8 cellular contexts compared by ENCODE assay signal in the genomic region with DNA sequence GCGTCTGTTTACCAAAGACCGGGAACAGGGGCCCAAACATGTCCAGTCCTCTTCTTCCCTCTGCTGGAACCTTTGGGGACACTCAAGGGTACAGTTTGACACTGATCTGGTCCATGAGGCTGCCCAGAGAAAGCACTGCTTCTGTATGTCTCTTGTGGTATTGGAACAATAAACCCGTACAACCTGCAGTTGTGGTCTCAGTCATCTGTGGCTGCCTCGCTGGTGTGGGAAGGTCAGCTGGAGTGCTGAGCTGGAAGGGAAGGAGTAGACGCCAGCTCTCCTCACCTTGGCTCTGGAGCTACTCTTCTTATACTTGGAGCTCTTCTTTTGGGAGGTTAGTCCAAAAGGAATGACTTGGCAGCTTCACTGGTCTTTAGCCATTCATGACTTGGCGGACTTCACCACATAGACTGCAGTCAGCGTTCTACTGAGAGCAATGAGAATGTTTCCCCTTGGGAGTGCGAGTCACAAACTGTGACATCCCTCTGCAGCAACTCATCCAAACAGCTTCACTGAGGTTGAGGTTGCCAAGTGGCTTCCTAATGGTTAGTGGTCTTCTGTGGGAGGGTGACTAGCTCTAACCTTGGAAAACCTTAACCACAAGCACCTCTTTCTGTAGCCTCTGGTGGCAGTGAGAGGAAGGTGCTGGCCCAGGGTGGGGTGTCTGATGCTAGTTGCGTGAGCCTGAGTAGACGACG.
DNase-seq lines count a peak whose midpoint lies in the region; ATAC-seq and TF ChIP-seq lines count a peak whose summit lies in the region.

No MANE protein-coding gene starts in this region.

- peak; percentile 54 to 85 for DNase-seq in cardiac fibroblast (ENCODE audit: low read depth in 2 of 2)
- peak in 1 of 2 donors; percentile 23 for DNase-seq in psoas muscle
- DNase-seq in LoVo (ENCODE audit: low spot score) = no peak
- DNase-seq in NCI-H2029 (lab: John Stamatoyannopoulos, UW) = no peak

- H3K9ac ChIP-seq in BLaER1 treated with 17β-estradiol and CSF1 and Interleukin-3, amounts not matched to agents 10 nM and 100 nM = peak overlapping the region in 1 of 11 experiments; percentile 22; a peak in 1 of 22 replicates
- no peak overlapping the region for H3K9ac ChIP-seq in Loucy (ENCODE audit: low read depth, low read length, poor library complexity, severe bottlenecking)

- no peaks in the 10 kb centered on the region for H3K9me3 ChIP-seq in BLaER1 treated with 17β-estradiol and CSF1 and Interleukin-3, amounts not matched to agents 10 nM and 100 nM (replicated peaks in 1 of 11)
- H3K9me3 ChIP-seq in Loucy (ENCODE audit: insufficient read depth, low read depth, low read length) (no peaks in the 10 kb centered on the region), psoas muscle (no peaks in the 10 kb centered on the region)

- TF ChIP-seq CTCF in Loucy (conservative IDR thresholded peaks at IDR 0.05; ENCODE audit: low read length) (peak; percentile 17), cardiac fibroblast (IDR thresholded peaks at IDR 0.05; ENCODE audit: low read depth, low read length) (peak; percentile 20), psoas muscle (IDR thresholded peaks at IDR 0.05) (no peak)

- 53 to 79% (median 64%) methylated on average over 11 of the region's 11 CpGs for WGBS in psoas muscle, 3 donors

- H3K4me2 ChIP-seq in BLaER1 treated with 17β-estradiol and CSF1 and Interleukin-3, amounts not matched to agents 10 nM and 100 nM = peak overlapping the region; percentile 2 to 76 (median 62); a peak in 19 of 22 replicates
- no peak overlapping the region for H3K4me2 ChIP-seq in Loucy (ENCODE audit: low read depth, low read length, poor library complexity, severe bottlenecking)

- H3K9me2 ChIP-seq in Loucy (replicated peaks; ENCODE audit: low read depth, low read length) = no peaks in the 10 kb centered on the region

- intact Hi-C loops in psoas muscle (cut with DNase I) = no loop called here

- H3K36me3 ChIP-seq in BLaER1 treated with 17β-estradiol and CSF1 and Interleukin-3, amounts not matched to agents 10 nM and 100 nM = peaks cover 66 to 95% (median 84%) of the 10 kb centered on the region in 11 experiments
- H3K36me3 ChIP-seq in Loucy (ENCODE audit: insufficient read depth, low read length) (peaks cover 74% of the 10 kb centered on the region; the same call in 1 of the 2 replicates), psoas muscle (ENCODE audit: insufficient read depth in 1 of 2, low read depth in 1 of 2) (peaks cover 11 to 85% of the 10 kb centered on the region in 2 donors)

- H3K27ac ChIP-seq in BLaER1 treated with 17β-estradiol and CSF1 and Interleukin-3, amounts not matched to agents 10 nM and 100 nM = peak overlapping the region in 7 of 11 experiments; percentile 12 to 54 (median 34); a peak in 10 of 22 replicates
- H3K27ac ChIP-seq in psoas muscle = peak overlapping the region; percentile 33

- no peaks in the 10 kb centered on the region for H3K79me2 ChIP-seq in Loucy (ENCODE audit: insufficient read depth, low read length)

- H2AFZ ChIP-seq in Loucy (ENCODE audit: low read length) = no peak overlapping the region

- ATAC-seq in psoas muscle (peak; percentile 33 to 68 (median 52)), GM21576 (IDR thresholded peaks at IDR 0.05; ENCODE audit: unreplicated experiment) (no peak), GM19463 (IDR thresholded peaks at IDR 0.05; ENCODE audit: unreplicated experiment) (no peak)

- H3K4me3 ChIP-seq in BLaER1 treated with 17β-estradiol and CSF1 and Interleukin-3, amounts not matched to agents 10 nM and 100 nM = no peak overlapping the region
- H3K4me3 ChIP-seq in Loucy (ENCODE audit: low read length, poor library complexity, severe bottlenecking) (no peak overlapping the region), cardiac fibroblast (replicated peaks in 1 of 2; ENCODE audit: low read depth in 2 of 2, low read length in 2 of 2) (no peak overlapping the region), psoas muscle (no peak overlapping the region)

- 0 out of 2 replicates have a peak, but pooled peaks cover 17% of the 10 kb centered on the region for H3F3A ChIP-seq in Loucy (ENCODE audit: low read depth)

- peaks cover 18 to 84% (median 66%) of the 10 kb centered on the region in 10 experiments; a peak in 19 of 20 replicates for H3K4me1 ChIP-seq in BLaER1 treated with 17β-estradiol and CSF1 and Interleukin-3, amounts not matched to agents 10 nM and 100 nM
- H3K4me1 ChIP-seq in Loucy (ENCODE audit: insufficient read depth, low read length, poor library complexity, severe bottlenecking) (peaks cover 9% of the 10 kb centered on the region), psoas muscle (peaks cover 5% of the 10 kb centered on the region)

- H3K27me3 ChIP-seq in BLaER1 treated with 17β-estradiol and CSF1 and Interleukin-3, amounts not matched to agents 10 nM and 100 nM = no peaks in the 10 kb centered on the region
- no peaks in the 10 kb centered on the region for H3K27me3 ChIP-seq in Loucy (ENCODE audit: insufficient read depth, low read length, poor library complexity, severe bottlenecking)
- no peaks in the 10 kb centered on the region for H3K27me3 ChIP-seq in psoas muscle (ENCODE audit: insufficient read depth in 3 of 3, low read length in 2 of 3)

- peaks cover 78 to 100% (median 98%) of the 10 kb centered on the region in 11 experiments; a peak in 21 of 22 replicates for H4K20me1 ChIP-seq in BLaER1 treated with 17β-estradiol and CSF1 and Interleukin-3, amounts not matched to agents 10 nM and 100 nM
- H4K20me1 ChIP-seq in Loucy (ENCODE audit: insufficient read depth, low read length, poor library complexity, severe bottlenecking) = no peaks in the 10 kb centered on the region

Comparison
In these comparisons a context has a peak if more than half of its experiments do, and no peak if none do; other contexts are left out.
1. DNase-seq: peak in cardiac fibroblast (2 of 2); none in LoVo (single experiment) and NCI-H2029 (single experiment).
2. ATAC-seq: peak in psoas muscle (4 of 4); none in GM21576 (single experiment) and GM19463 (single experiment).